11 cellular contexts compared by ENCODE assay signal in genomic region chr6:20684474-20684873, GRCh38.
"Had no signal": no experiment of that assay in that cellular context is flagged by ENCODE, and none has a peak within 500 bp of the region (broad histone marks: within the 10 kb centered on the region; RNA-seq: fewer than 3 reads in every experiment).

No MANE protein-coding gene starts in this region.

- DNase-seq: GM23248, GOT3, H7, H9, HCEC 1CT, HFFc6 had no signal

- H3K36me3 ChIP-seq: HAP-1 had no signal

- H3K9ac ChIP-seq: GM23248 had no signal

- H3K4me3 ChIP-seq: GM23248, GM23338, HAP-1 had no signal

- FAIRE-seq: H1, H54 had no signal

- H2AFZ ChIP-seq: GM23248, GM23338 had no signal

- H3K4me2 ChIP-seq: GM23338 had no signal

- ATAC-seq: GM23338, HCT116 had no signal

- H3K9me3 ChIP-seq: HAP-1 had no signal

- H3K27ac ChIP-seq: GM23248 had no signal
